In the genomic region with DNA sequence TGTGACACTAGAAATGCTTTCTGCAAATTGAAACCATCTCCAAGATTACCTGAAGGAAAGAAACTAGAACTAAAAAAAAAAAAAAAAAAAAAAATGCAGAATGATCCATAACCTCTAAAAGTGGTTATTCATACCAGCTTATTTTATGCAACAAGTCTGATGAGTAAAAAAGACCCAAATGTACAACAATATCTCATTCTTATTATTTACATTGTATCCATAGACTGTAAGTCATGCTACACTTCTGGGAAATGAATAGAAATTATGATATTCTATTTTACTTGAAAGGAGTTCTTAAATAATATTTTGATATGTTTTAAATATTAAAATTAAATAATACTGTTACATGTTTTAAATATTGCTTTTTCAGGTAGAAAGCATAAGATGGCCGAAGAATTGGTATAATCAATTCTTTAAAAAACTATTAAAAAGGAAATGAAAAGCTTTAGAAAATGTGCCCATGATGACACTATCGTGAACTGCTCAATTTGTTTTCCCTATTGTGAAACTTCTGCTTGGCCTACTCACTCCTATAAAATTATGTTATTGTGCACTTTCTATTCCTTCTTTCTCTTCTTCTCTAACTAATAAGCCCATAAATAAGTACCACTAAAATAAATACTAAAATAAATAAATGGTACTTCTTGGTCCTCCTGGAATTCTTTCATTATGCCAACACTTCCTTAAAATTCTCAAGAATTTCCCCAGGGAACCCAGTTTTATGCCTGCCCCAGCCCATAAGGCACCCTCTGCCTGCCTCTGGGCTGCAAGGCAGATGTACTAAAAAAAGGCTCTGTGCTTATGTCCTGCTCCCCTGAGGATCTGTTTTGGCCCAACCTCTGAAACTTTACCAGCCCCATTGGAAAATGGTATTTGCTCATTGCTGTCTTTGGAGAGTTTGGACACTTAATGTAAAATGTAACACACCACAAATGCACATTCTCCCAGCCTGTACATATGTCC, we compare ENCODE assay signal across 13 cellular contexts. TPM values are rescaled to one million over a fixed set of nuclear protein-coding genes. Genes with fewer than 3 reads are reported as not detected.
A peak's percentile ranks its signal among the peaks of the same experiment; 100 is the strongest.
DNase-seq lines count a peak whose midpoint lies in the region; ATAC-seq, FAIRE-seq and TF ChIP-seq lines count a peak whose summit lies in the region.
"Had no signal": no experiment of that assay in that cellular context is flagged by ENCODE, and none has a peak within 500 bp of the region (broad histone marks: within the 10 kb centered on the region; RNA-seq: fewer than 3 reads in every experiment).

No MANE protein-coding gene starts in this region.

- no peak for TF ChIP-seq EP300 in esophagus muscularis mucosa (IDR thresholded peaks at IDR 0.05)

- TF ChIP-seq CTCF in left ventricle myocardium inferior (IDR thresholded peaks at IDR 0.05; ENCODE audit: borderline replicate concordance) (no peak), right atrium auricular region (IDR thresholded peaks at IDR 0.05) (no peak), BE2C (IDR thresholded peaks at IDR 0.05; ENCODE audit: low read depth, low read length) (no peak), esophagus muscularis mucosa (IDR thresholded peaks at IDR 0.05) (no peak), chondrocyte (IDR thresholded peaks at IDR 0.05) (no peak)

- H3K27ac Mint-ChIP-seq in chondrocyte (ENCODE audit: unreplicated experiment): no peak overlapping the region

- H3K27ac ChIP-seq in left ventricle myocardium inferior (replicated peaks): peak overlapping the region; percentile 10
- H3K27ac ChIP-seq in right atrium auricular region: no peak overlapping the region
- no peak overlapping the region for H3K27ac ChIP-seq in esophagus muscularis mucosa (replicated peaks in 1 of 4)
- H3K27ac ChIP-seq: breast epithelium, suprapubic skin had no signal

- H3K27me3 ChIP-seq in left ventricle myocardium inferior (ENCODE audit: low read depth) (no peaks in the 10 kb centered on the region), right atrium auricular region (no peaks in the 10 kb centered on the region), BE2C (no peaks in the 10 kb centered on the region), esophagus muscularis mucosa (no peaks in the 10 kb centered on the region)
- H3K27me3 ChIP-seq: breast epithelium, suprapubic skin had no signal

- H3K4me1 Mint-ChIP-seq in chondrocyte (ENCODE audit: low read depth): no peaks in the 10 kb centered on the region

- FAIRE-seq in endometrium (lab: Jason Lieb, UNC): peak; percentile 12
- FAIRE-seq: HepG2 had no signal

- H3K36me3 ChIP-seq in left ventricle myocardium inferior (no peaks in the 10 kb centered on the region), right atrium auricular region (no peaks in the 10 kb centered on the region), BE2C (no peaks in the 10 kb centered on the region), esophagus muscularis mucosa (no peaks in the 10 kb centered on the region)
- H3K36me3 ChIP-seq: breast epithelium, HAP-1, suprapubic skin had no signal

- ATAC-seq in HG03442 (IDR thresholded peaks at IDR 0.05; ENCODE audit: unreplicated experiment): no peak
- ATAC-seq: HepG2 had no signal

- H3K4me3 ChIP-seq in left ventricle myocardium inferior (no peak overlapping the region), right atrium auricular region (no peak overlapping the region), BE2C (ENCODE audit: low read depth, low read length) (no peak overlapping the region), esophagus muscularis mucosa (no peak overlapping the region)
- H3K4me3 ChIP-seq: breast epithelium, HAP-1, suprapubic skin had no signal

- 78% methylated on average over 2 of the region's 2 CpGs for WGBS in esophagus muscularis mucosa

- no peaks in the 10 kb centered on the region for H3K36me3 Mint-ChIP-seq in chondrocyte (ENCODE audit: low read depth)

- no peak for DNase-seq in left ventricle myocardium inferior
- DNase-seq in right atrium auricular region (ENCODE audit: low spot score): no peak
- peak; percentile 86 for DNase-seq in SIG-M5 treated with dmso at 0.1 percent for 504 hours (lab: John Stamatoyannopoulos, UW; ENCODE audit: unreplicated experiment)
- no peak for DNase-seq in BE2C
- DNase-seq in esophagus muscularis mucosa (ENCODE audit: extremely low spot score): no peak
- DNase-seq in chondrocyte (ENCODE audit: low spot score): no peak
- DNase-seq: stimulated activated CD4-positive, alpha-beta T cell treated with anti-CD3 and anti-CD28 coated beads, Interleukin-4, amount 100 ng/mL, for 24 hours had no signal

- H3K27me3 Mint-ChIP-seq in chondrocyte (ENCODE audit: low read depth): no peaks in the 10 kb centered on the region

- H3K9me3 ChIP-seq in left ventricle myocardium inferior (replicated peaks) (no peaks in the 10 kb centered on the region), right atrium auricular region (no peaks in the 10 kb centered on the region), BE2C (no peaks in the 10 kb centered on the region), esophagus muscularis mucosa (no peaks in the 10 kb centered on the region)
- H3K9me3 ChIP-seq: breast epithelium, HAP-1, suprapubic skin had no signal

- TF ChIP-seq POLR2A in esophagus muscularis mucosa (IDR thresholded peaks at IDR 0.05; ENCODE audit: low read depth): no peak

- intact Hi-C loops in left ventricle myocardium inferior (cut with micrococcal nuclease): loop anchor here (2.0 kb wide), 1 partner anchor 19 kb away; the partner anchor contains the start of gene SAMSN1
- intact Hi-C loops in esophagus muscularis mucosa (cut with DNase I): no loop called here

- H3K9me3 Mint-ChIP-seq in chondrocyte (ENCODE audit: low read depth): no peaks in the 10 kb centered on the region

- no peak overlapping the region for H3K4me3 Mint-ChIP-seq in chondrocyte (ENCODE audit: unreplicated experiment)

- H3K4me1 ChIP-seq in left ventricle myocardium inferior (peaks cover 5% of the 10 kb centered on the region), right atrium auricular region (peaks cover 0 to 9% of the 10 kb centered on the region in 2 donors), BE2C (no peaks in the 10 kb centered on the region), esophagus muscularis mucosa (peaks cover 0 to 13% (median 0%) of the 10 kb centered on the region in 4 donors)
- H3K4me1 ChIP-seq: breast epithelium, HAP-1, suprapubic skin had no signal

RNA-seq across cellular contexts. Expression of gene SAMSN1, which starts 18.1 kb away (rescaled TPM):
- total RNA-seq in left ventricle myocardium inferior (1.0 TPM), right atrium auricular region (1 to 10 TPM; 3.2 to 3.7 TPM), esophagus muscularis mucosa (10 to 100 TPM in 1 of 4 donors, 1 to 10 TPM in 3; 1.6 to 22.5 (median 2.9) TPM), chondrocyte (not detected in 3 replicates)
- polyA plus RNA-seq in BE2C (2012; ENCODE audit: insufficient read depth, insufficient read length, low read depth): 6.1 TPM
- total RNA-seq: HepG2 had no signal
